ENCODE assay signal across 13 cellular contexts in the genomic region with DNA sequence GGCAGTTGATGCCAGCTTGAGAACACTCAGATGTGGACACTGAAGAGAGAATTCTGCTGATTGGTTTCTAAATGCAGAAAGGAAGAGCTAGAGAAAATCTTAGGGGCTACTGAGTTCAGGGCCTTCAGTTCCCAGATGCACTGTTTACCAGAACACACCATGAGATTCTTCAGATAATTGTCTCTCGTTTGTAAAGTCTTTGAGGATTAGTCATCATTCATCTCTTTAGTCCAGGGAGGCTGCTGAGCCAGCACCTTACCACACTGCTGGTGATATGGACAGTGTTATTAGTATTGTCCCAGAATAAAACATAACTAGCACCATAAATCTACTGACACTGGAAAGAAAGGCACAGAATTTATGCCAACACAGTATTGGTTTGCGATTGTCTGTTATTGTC.
DNase-seq lines count a peak whose midpoint lies in the region; TF ChIP-seq lines count a peak whose summit lies in the region.
"Had no signal": no experiment of that assay in that cellular context is flagged by ENCODE, and none has a peak within 500 bp of the region (broad histone marks: within the 10 kb centered on the region; RNA-seq: fewer than 3 reads in every experiment).

No MANE protein-coding gene starts in this region.

- peaks cover 0 to 1% (median 0%) of the 10 kb centered on the region in 3 donors for H3K27me3 Mint-ChIP-seq in CD14-positive monocyte (ENCODE audit: low read depth in 3 of 3)
- H3K27me3 Mint-ChIP-seq: CD4-positive, CD25-positive, alpha-beta regulatory T cell had no signal

- H3K4me3 Mint-ChIP-seq in CD14-positive monocyte: no peak overlapping the region
- H3K4me3 Mint-ChIP-seq: CD4-positive, CD25-positive, alpha-beta regulatory T cell; GM23338 had no signal

- H3K4me1 Mint-ChIP-seq in CD14-positive monocyte: no peaks in the 10 kb centered on the region
- H3K4me1 Mint-ChIP-seq: CD4-positive, CD25-positive, alpha-beta regulatory T cell had no signal

- H3K9me3 Mint-ChIP-seq in CD14-positive monocyte: peaks cover 0 to 5% (median 2%) of the 10 kb centered on the region in 7 donors
- H3K9me3 Mint-ChIP-seq: GM23338 had no signal

- in situ Hi-C loops in astrocyte of the spinal cord (cut with HindIII; ENCODE audit: low sequenced_read_pairs): no loop called here

- H3K27ac Mint-ChIP-seq in CD14-positive monocyte: no peak overlapping the region
- H3K27ac Mint-ChIP-seq: CD4-positive, CD25-positive, alpha-beta regulatory T cell; GM23338 had no signal

- DNase-seq in A172 (ENCODE audit: low spot score) (peak; percentile 43), M059J (ENCODE audit: low read depth) (peak; percentile 11), astrocyte of the spinal cord (ENCODE audit: low read depth, low spot score) (peak; percentile 1), kidney tubule cell (ENCODE audit: low spot score) (peak; percentile 22), CD14-positive monocyte (ENCODE audit: low spot score) (no peak), SHP77 treated with DMSO at 0.1 percent for 48 hours (lab: John Stamatoyannopoulos, UW) (no peak), NAMALWA (ENCODE audit: low spot score) (no peak)
- DNase-seq: AML-193; CD4-positive, CD25-positive, alpha-beta regulatory T cell; NCI-H187 treated with DMSO at 0.1 percent for 48 hours; NCI-H526; OCI-M1 had no signal

- TF ChIP-seq CTCF in astrocyte of the spinal cord (IDR thresholded peaks at IDR 0.05; ENCODE audit: low read depth, low read length) (no peak), CD14-positive monocyte (IDR thresholded peaks at IDR 0.05) (no peak)

- intact Hi-C loops in CD14-positive monocyte (cut with micrococcal nuclease): no loop called here

- no peak overlapping the region for H3K4me3 ChIP-seq in astrocyte of the spinal cord (ENCODE audit: low read depth, low read length)
- H3K4me3 ChIP-seq: GM23338 had no signal

- H3K36me3 Mint-ChIP-seq in CD14-positive monocyte: no peaks in the 10 kb centered on the region
- H3K36me3 Mint-ChIP-seq: CD4-positive, CD25-positive, alpha-beta regulatory T cell had no signal

Comparison
In these comparisons a context has a peak if more than half of its experiments do, and no peak if none do; other contexts are left out.
1. DNase-seq: peak in A172 (single experiment), M059J (single experiment), astrocyte of the spinal cord (single experiment) and kidney tubule cell (single experiment); none in CD14-positive monocyte (single experiment), SHP77 treated with DMSO at 0.1 percent for 48 hours (single experiment) and NAMALWA (single experiment).